Comparison of ENCODE assay signal across 1 cellular context in genomic region chr6:154773610-154774089, GRCh38.
TF ChIP-seq lines count a peak whose summit lies in the region.

No MANE protein-coding gene starts in this region.

TF ChIP-seq in GM12878, 131 proteins besides CTCF, POLR2A, EP300 and RAD21 (continued from another document and continues in another):
- TF ChIP-seq PRDM15 (CRISPR knock-in tag; IDR thresholded peaks at IDR 0.05): no peak
- TF ChIP-seq RUNX3 (IDR thresholded peaks at IDR 0.05; ENCODE audit: low read length): peak; percentile 84
- no peak for TF ChIP-seq HCFC1 (IDR thresholded peaks at IDR 0.05; ENCODE audit: low read length)
- TF ChIP-seq CEBPB (IDR thresholded peaks at IDR 0.05; ENCODE audit: borderline replicate concordance in 1 of 2, low read depth in 2 of 2, low read length in 2 of 2): peak in 1 of 2 experiments; percentile 49; a peak in 1 of 4 replicates
- no peak for TF ChIP-seq SPI1 (IDR thresholded peaks at IDR 0.05; ENCODE audit: borderline replicate concordance, insufficient read depth, low read depth, low read length)
- TF ChIP-seq HDAC6 (IDR thresholded peaks at IDR 0.05; ENCODE audit: unreplicated experiment): no peak
- no peak for TF ChIP-seq NRF1 (conservative IDR thresholded peaks at IDR 0.05; ENCODE audit: low read depth, low read length)
- no peak for TF ChIP-seq CEBPZ (IDR thresholded peaks at IDR 0.05; ENCODE audit: low read depth, low read length)
- no peak for TF ChIP-seq TARDBP (IDR thresholded peaks at IDR 0.05; ENCODE audit: borderline replicate concordance)
- no peak for TF ChIP-seq SMAD1 (IDR thresholded peaks at IDR 0.05; ENCODE audit: low read depth, partially characterized antibody)
- no peak for TF ChIP-seq IRF3 (IDR thresholded peaks at IDR 0.05)
- no peak for TF ChIP-seq EED (IDR thresholded peaks at IDR 0.05; ENCODE audit: low read depth)
- TF ChIP-seq CBFB (IDR thresholded peaks at IDR 0.05; ENCODE audit: low read depth): no peak
- TF ChIP-seq JUNB (IDR thresholded peaks at IDR 0.05): peak; percentile 100
- TF ChIP-seq MAX (IDR thresholded peaks at IDR 0.05; ENCODE audit: low read depth, low read length): no peak
- no peak for TF ChIP-seq ATF3 (IDR thresholded peaks at IDR 0.05; ENCODE audit: borderline replicate concordance, extremely low read depth, low read depth, low read length)
- TF ChIP-seq SREBF1 (IDR thresholded peaks at IDR 0.05; ENCODE audit: low read length): peak; percentile 75; the same call in 1 of the 2 replicates
- 0 out of 2 replicates have a peak, but pooled peaks have one; percentile 35 for TF ChIP-seq TBL1XR1 (IDR thresholded peaks at IDR 0.05; ENCODE audit: low read depth, low read length)
- TF ChIP-seq ATF2 (IDR thresholded peaks at IDR 0.05; ENCODE audit: low read length): peak; percentile 91
- no peak for TF ChIP-seq RAD51 (IDR thresholded peaks at IDR 0.05)
- TF ChIP-seq IRF4 (IDR thresholded peaks at IDR 0.05; ENCODE audit: low read depth, low read length): peak; percentile 92
- no peak for TF ChIP-seq ZNF207 (IDR thresholded peaks at IDR 0.05; ENCODE audit: borderline replicate concordance)
- peak; percentile 60 for TF ChIP-seq ATF7 (IDR thresholded peaks at IDR 0.05; ENCODE audit: low read depth)
- TF ChIP-seq JUND (IDR thresholded peaks at IDR 0.05; ENCODE audit: low read depth, low read length): peak; percentile 85
- no peak for TF ChIP-seq ZNF274 (IDR thresholded peaks at IDR 0.05; ENCODE audit: insufficient read depth, insufficient read length)
- no peak for TF ChIP-seq SIN3A (IDR thresholded peaks at IDR 0.05; ENCODE audit: low read depth, low read length)
- no peak for TF ChIP-seq YY1 (IDR thresholded peaks at IDR 0.05; ENCODE audit: low read depth, low read length)
- TF ChIP-seq CHD4 (IDR thresholded peaks at IDR 0.05): no peak
- peak; percentile 78 for TF ChIP-seq CREM (IDR thresholded peaks at IDR 0.05; ENCODE audit: low read depth)
- TF ChIP-seq EGR1 (IDR thresholded peaks at IDR 0.05; ENCODE audit: borderline replicate concordance in 1 of 2, low read depth in 2 of 2, low read length in 2 of 2): no peak
- TF ChIP-seq ZSCAN29 (IDR thresholded peaks at IDR 0.05): no peak
- 0 out of 2 replicates have a peak, but pooled peaks have one; percentile 54 for TF ChIP-seq BMI1 (IDR thresholded peaks at IDR 0.05; ENCODE audit: borderline replicate concordance)
- TF ChIP-seq NFYA (IDR thresholded peaks at IDR 0.05; ENCODE audit: borderline replicate concordance, low read depth, low read length): no peak
- no peak for TF ChIP-seq NR2C1 (IDR thresholded peaks at IDR 0.05)
- peak; percentile 25; the same call in 1 of the 2 replicates for TF ChIP-seq CREB1 (IDR thresholded peaks at IDR 0.05; ENCODE audit: low read depth)
- TF ChIP-seq RCOR1 (conservative IDR thresholded peaks at IDR 0.05; ENCODE audit: low read depth, low read length): no peak
- TF ChIP-seq HDAC2 (IDR thresholded peaks at IDR 0.05): no peak
- TF ChIP-seq MTA2 (IDR thresholded peaks at IDR 0.05; ENCODE audit: low read depth): peak; percentile 92
- no peak for TF ChIP-seq RFX5 (IDR thresholded peaks at IDR 0.05; ENCODE audit: low read depth, low read length)
- TF ChIP-seq RB1 (IDR thresholded peaks at IDR 0.05; ENCODE audit: borderline replicate concordance): no peak
- no peak for TF ChIP-seq RELA (IDR thresholded peaks at IDR 0.05; ENCODE audit: borderline replicate concordance, partially characterized antibody)
- TF ChIP-seq ZNF622 (IDR thresholded peaks at IDR 0.05): no peak
- TF ChIP-seq ASH2L (IDR thresholded peaks at IDR 0.05; ENCODE audit: borderline replicate concordance, low read depth): peak; percentile 76; the same call in 1 of the 2 replicates
- no peak for TF ChIP-seq CHD2 (IDR thresholded peaks at IDR 0.05; ENCODE audit: borderline replicate concordance, low read depth, low read length)
- TF ChIP-seq BRCA1 (IDR thresholded peaks at IDR 0.05; ENCODE audit: low read depth, low read length): no peak
- no peak for TF ChIP-seq CUX1 (IDR thresholded peaks at IDR 0.05; ENCODE audit: insufficient replicate concordance, low read depth, low read length)
- no peak for TF ChIP-seq E2F8 (IDR thresholded peaks at IDR 0.05; ENCODE audit: low read depth, partially characterized antibody)
- no peak for TF ChIP-seq MYB (IDR thresholded peaks at IDR 0.05; ENCODE audit: borderline replicate concordance, low read depth, low read length)
- no peak for TF ChIP-seq WRNIP1 (IDR thresholded peaks at IDR 0.05; ENCODE audit: borderline replicate concordance, low read depth, low read length)
- TF ChIP-seq FOS (IDR thresholded peaks at IDR 0.05; ENCODE audit: borderline replicate concordance, extremely low read depth, insufficient read length): no peak
- TF ChIP-seq ZNF384 (IDR thresholded peaks at IDR 0.05; ENCODE audit: borderline replicate concordance, low read depth, low read length): no peak
